5 cellular contexts compared by ENCODE assay signal in the genomic region with DNA sequence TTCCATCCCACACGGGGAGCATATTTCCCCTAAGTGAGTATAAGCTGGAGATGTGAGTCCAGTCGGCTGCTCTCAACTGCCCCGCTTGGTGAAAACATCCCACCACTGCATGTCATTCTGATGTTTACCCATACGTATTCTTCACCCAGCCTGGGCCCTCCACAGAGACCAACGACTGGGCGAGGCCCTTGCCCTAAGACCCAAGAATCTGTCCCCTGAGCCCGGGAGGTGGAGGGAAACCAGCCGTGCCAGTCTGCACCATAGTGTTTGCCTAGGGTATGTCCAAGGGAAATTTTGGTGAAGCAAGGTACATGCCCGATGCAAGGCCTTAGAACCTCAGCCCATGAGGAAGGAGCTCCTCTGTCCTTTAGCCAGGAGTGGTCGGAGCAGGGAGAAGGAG.
"Had no signal": no experiment of that assay in that cellular context is flagged by ENCODE, and none has a peak within 500 bp of the region (broad histone marks: within the 10 kb centered on the region; RNA-seq: fewer than 3 reads in every experiment).

No MANE protein-coding gene starts in this region.

- H3K27ac ChIP-seq: HL-60 had no signal

- H3K4me3 Mint-ChIP-seq: IgD-negative memory B cell had no signal

- H3K4me3 ChIP-seq: K562 had no signal

- DNase-seq: IMR-90, KBM-7 had no signal

- H3K36me3 Mint-ChIP-seq: IgD-negative memory B cell had no signal
